In the genomic region with DNA sequence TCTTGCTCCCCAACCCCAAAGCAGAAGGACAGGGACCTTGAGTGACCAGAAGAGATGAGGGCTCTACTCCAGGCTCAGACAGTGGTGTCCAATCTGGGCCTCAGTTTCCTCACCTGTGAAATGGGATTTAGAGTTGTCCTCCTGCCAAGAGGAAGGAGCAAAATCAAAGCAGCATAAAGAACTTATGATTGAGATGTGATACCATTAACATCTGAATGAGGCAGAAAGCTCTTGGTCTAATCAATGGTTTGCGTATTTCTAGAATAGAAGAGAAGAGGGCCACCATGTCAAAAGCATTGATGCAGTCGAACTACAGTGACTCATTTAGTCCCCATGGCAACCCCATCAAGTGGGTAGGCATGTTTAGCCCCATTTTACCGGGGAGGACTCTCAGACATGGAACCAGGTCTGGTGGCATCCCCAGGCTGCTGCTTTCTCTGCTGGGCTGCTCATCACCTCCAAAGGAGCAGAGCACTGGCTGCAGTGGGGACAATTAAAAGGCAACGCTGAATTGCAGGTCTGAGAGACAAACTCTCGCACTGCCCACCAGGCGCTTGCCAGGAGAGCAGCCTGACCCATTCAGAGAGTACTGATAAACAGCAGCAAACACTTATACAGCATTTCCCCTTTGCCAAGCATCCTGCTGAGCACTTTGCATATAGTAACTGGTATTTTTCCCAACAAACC, we compare ENCODE assay signal across 14 cellular contexts.
A peak's percentile ranks its signal among the peaks of the same experiment; 100 is the strongest.
DNase-seq lines count a peak whose midpoint lies in the region; ATAC-seq and TF ChIP-seq lines count a peak whose summit lies in the region.
"Had no signal": no experiment of that assay in that cellular context is flagged by ENCODE, and none has a peak within 500 bp of the region (broad histone marks: within the 10 kb centered on the region; RNA-seq: fewer than 3 reads in every experiment).

No MANE protein-coding gene starts in this region.

- DNase-seq in GM23248 (peak; percentile 46), sigmoid colon (no peak), NCI-H1048 (lab: John Stamatoyannopoulos, UW) (no peak), DMS79 (lab: John Stamatoyannopoulos, UW) (no peak)
- DNase-seq in effector CD8-positive, alpha-beta T cell (lab: John Stamatoyannopoulos, UW) = no peak
- DNase-seq: activated CD8-positive, alpha-beta memory T cell treated with anti-CD3 and anti-CD28 coated beads, Interleukin-2, amount 10 ng/mL, durations not matched to agents 7 days and 5 days; NCI-H2081; NCI-H748 treated with DMSO at 0.1 percent for 48 hours; RPMI8226; stimulated activated CD8-positive, alpha-beta memory T cell treated with anti-CD3 and anti-CD28 coated beads, Interleukin-4, amount 100 ng/mL, for 48 hours had no signal

- intact Hi-C loops in dendritic cell treated with granulocyte-macrophage colony-stimulating factor and Interleukin-4, amounts not matched to agents 40 ng/mL and 50 ng/mL, for 4 days (cut with micrococcal nuclease) = no loop called here
- intact Hi-C loops in sigmoid colon (cut with DNase I) = loop anchor here (10.0 kb wide), 1 partner anchor 185 kb away; no protein-coding TSS in a partner anchor

- H3K36me3 ChIP-seq in BLaER1 treated with 17β-estradiol and CSF1 and Interleukin-3, amounts not matched to agents 10 nM and 100 nM = peaks cover 0 to 20% (median 9%) of the 10 kb centered on the region in 11 experiments; a peak in 11 of 22 replicates
- H3K36me3 ChIP-seq in GM23248 (ENCODE audit: low read depth) (no peaks in the 10 kb centered on the region), sigmoid colon (no peaks in the 10 kb centered on the region)

- H3F3A ChIP-seq in GM23248 (ENCODE audit: insufficient read depth) = peaks cover 26% of the 10 kb centered on the region

- no peak for ATAC-seq in HG02852 (IDR thresholded peaks at IDR 0.05; ENCODE audit: unreplicated experiment)
- ATAC-seq: activated CD8-positive, alpha-beta memory T cell treated with anti-CD3 and anti-CD28 coated beads, Interleukin-2, amount 10 ng/mL, durations not matched to agents 7 days and 5 days had no signal

- H3K9me3 Mint-ChIP-seq in dendritic cell treated with granulocyte-macrophage colony-stimulating factor and Interleukin-4, amounts not matched to agents 40 ng/mL and 50 ng/mL, for 4 days = no peaks in the 10 kb centered on the region
- H3K9me3 Mint-ChIP-seq: activated naive CD4-positive, alpha-beta T cell treated with anti-CD3 and anti-CD28 coated beads, Interleukin-2, amount 10 ng/mL, durations not matched to agents 7 days and 5 days had no signal

- peaks cover 46% of the 10 kb centered on the region for H3K4me1 Mint-ChIP-seq in dendritic cell treated with granulocyte-macrophage colony-stimulating factor and Interleukin-4, amounts not matched to agents 40 ng/mL and 50 ng/mL, for 4 days (ENCODE audit: low read depth)

- peak overlapping the region in 10 of 11 experiments; percentile 53 to 78 (median 68); a peak in 18 of 22 replicates for H3K27ac ChIP-seq in BLaER1 treated with 17β-estradiol and CSF1 and Interleukin-3, amounts not matched to agents 10 nM and 100 nM
- H3K27ac ChIP-seq in GM23248 = peak overlapping the region; percentile 98
- H3K27ac ChIP-seq in sigmoid colon = peak overlapping the region; percentile 60 to 64 (median 62)

- H3K27ac Mint-ChIP-seq in dendritic cell treated with granulocyte-macrophage colony-stimulating factor and Interleukin-4, amounts not matched to agents 40 ng/mL and 50 ng/mL, for 4 days = peak overlapping the region; percentile 20
- H3K27ac Mint-ChIP-seq: activated naive CD4-positive, alpha-beta T cell treated with anti-CD3 and anti-CD28 coated beads, Interleukin-2, amount 10 ng/mL, durations not matched to agents 7 days and 5 days had no signal

- peaks cover 93% of the 10 kb centered on the region for H3K79me2 ChIP-seq in GM23248 (ENCODE audit: insufficient read depth)

- H3K9me2 ChIP-seq in GM23248 (ENCODE audit: insufficient read depth) = no peaks in the 10 kb centered on the region

- in situ Hi-C loops in GM23248 (cut with MboI) = no loop called here

- H3K4me1 ChIP-seq in BLaER1 treated with 17β-estradiol and CSF1 and Interleukin-3, amounts not matched to agents 10 nM and 100 nM = peaks cover 99 to 100% (median 100%) of the 10 kb centered on the region in 10 experiments
- H3K4me1 ChIP-seq in GM23248 (ENCODE audit: insufficient read depth) (peaks cover 42% of the 10 kb centered on the region), sigmoid colon (peaks cover 0 to 27% (median 25%) of the 10 kb centered on the region in 4 donors)

- peaks cover 15% of the 10 kb centered on the region for H3K36me3 Mint-ChIP-seq in dendritic cell treated with granulocyte-macrophage colony-stimulating factor and Interleukin-4, amounts not matched to agents 40 ng/mL and 50 ng/mL, for 4 days (ENCODE audit: low read depth)
- H3K36me3 Mint-ChIP-seq: activated CD8-positive, alpha-beta memory T cell treated with anti-CD3 and anti-CD28 coated beads, Interleukin-2, amount 10 ng/mL, durations not matched to agents 7 days and 5 days had no signal

- H2AFZ ChIP-seq in GM23248 = no peak overlapping the region

- no peaks in the 10 kb centered on the region for H3K9me3 ChIP-seq in BLaER1 treated with 17β-estradiol and CSF1 and Interleukin-3, amounts not matched to agents 10 nM and 100 nM (replicated peaks in 1 of 11)
- H3K9me3 ChIP-seq in GM23248 (ENCODE audit: low read depth) = no peaks in the 10 kb centered on the region
- H3K9me3 ChIP-seq in sigmoid colon = no peaks in the 10 kb centered on the region

- H4K20me1 ChIP-seq in BLaER1 treated with 17β-estradiol and CSF1 and Interleukin-3, amounts not matched to agents 10 nM and 100 nM = peaks cover 4 to 75% (median 38%) of the 10 kb centered on the region in 11 experiments; a peak in 17 of 22 replicates
- H4K20me1 ChIP-seq in GM23248 (ENCODE audit: insufficient read depth) = no peaks in the 10 kb centered on the region

- no peak for TF ChIP-seq CTCF in sigmoid colon (IDR thresholded peaks at IDR 0.05)

- WGBS in GM23248 (ENCODE audit: low coverage in 1 of 2, low lambda C conversion rate in 2 of 2, missing lambda C conversion rate in 2 of 2), 2 experiments = 90 to 93% methylated on average over 6 of the region's 6 CpGs
- 91 to 92% methylated on average over 6 of the region's 6 CpGs for WGBS in sigmoid colon, 2 donors

- TF ChIP-seq EP300 in sigmoid colon (IDR thresholded peaks at IDR 0.05) = no peak

- H3K27me3 ChIP-seq in BLaER1 treated with 17β-estradiol and CSF1 and Interleukin-3, amounts not matched to agents 10 nM and 100 nM = no peaks in the 10 kb centered on the region
- no peaks in the 10 kb centered on the region for H3K27me3 ChIP-seq in GM23248 (replicated peaks; ENCODE audit: insufficient read depth)
- no peaks in the 10 kb centered on the region for H3K27me3 ChIP-seq in sigmoid colon

- peak overlapping the region in 7 of 10 experiments; percentile 39 to 65 (median 51); a peak in 11 of 20 replicates for H3K4me3 ChIP-seq in BLaER1 treated with 17β-estradiol and CSF1 and Interleukin-3, amounts not matched to agents 10 nM and 100 nM
- peak overlapping the region; percentile 73; the same call in 1 of the 2 replicates for H3K4me3 ChIP-seq in GM23248
- no peak overlapping the region for H3K4me3 ChIP-seq in sigmoid colon

- peak overlapping the region; percentile 88 to 98 (median 96) for H3K4me2 ChIP-seq in BLaER1 treated with 17β-estradiol and CSF1 and Interleukin-3, amounts not matched to agents 10 nM and 100 nM
- peak overlapping the region; percentile 96 for H3K4me2 ChIP-seq in GM23248 (ENCODE audit: unreplicated experiment)

- peak overlapping the region in 10 of 11 experiments; percentile 45 to 76 (median 65); a peak in 16 of 22 replicates for H3K9ac ChIP-seq in BLaER1 treated with 17β-estradiol and CSF1 and Interleukin-3, amounts not matched to agents 10 nM and 100 nM
- H3K9ac ChIP-seq in GM23248 = peak overlapping the region; percentile 91

- no peak for TF ChIP-seq POLR2A in sigmoid colon (IDR thresholded peaks at IDR 0.05)

- peaks cover 47% of the 10 kb centered on the region for H3K27me3 Mint-ChIP-seq in dendritic cell treated with granulocyte-macrophage colony-stimulating factor and Interleukin-4, amounts not matched to agents 40 ng/mL and 50 ng/mL, for 4 days
- H3K27me3 Mint-ChIP-seq: activated CD8-positive, alpha-beta memory T cell treated with anti-CD3 and anti-CD28 coated beads, Interleukin-2, amount 10 ng/mL, durations not matched to agents 7 days and 5 days; activated naive CD4-positive, alpha-beta T cell treated with anti-CD3 and anti-CD28 coated beads, Interleukin-2, amount 10 ng/mL, durations not matched to agents 7 days and 5 days had no signal

- no peak overlapping the region for H3K4me3 Mint-ChIP-seq in dendritic cell treated with granulocyte-macrophage colony-stimulating factor and Interleukin-4, amounts not matched to agents 40 ng/mL and 50 ng/mL, for 4 days
- H3K4me3 Mint-ChIP-seq: activated CD8-positive, alpha-beta memory T cell treated with anti-CD3 and anti-CD28 coated beads, Interleukin-2, amount 10 ng/mL, durations not matched to agents 7 days and 5 days; activated naive CD4-positive, alpha-beta T cell treated with anti-CD3 and anti-CD28 coated beads, Interleukin-2, amount 10 ng/mL, durations not matched to agents 7 days and 5 days had no signal

Comparison
In these comparisons a context has a peak if more than half of its experiments do, and no peak if none do; other contexts are left out.
1. H3K4me3 ChIP-seq: peak in BLaER1 treated with 17β-estradiol and CSF1 and Interleukin-3, amounts not matched to agents 10 nM and 100 nM (7 of 10) and GM23248 (single experiment); none in sigmoid colon (0 of 4).
2. Peak in every context shown above with its lines, with median percentiles within 50 percentile points of each other: H3K27ac ChIP-seq.